ENCODE assay signal across 1 cellular context in genomic region chr19:58395220-58395978, GRCh38.
TF ChIP-seq lines count a peak whose summit lies in the region.

Gene RNF225, plus strand, starts transcription at chr19:58395656. Its CDS starts 434 bp downstream, at chr19:58396090.

TF ChIP-seq in SK-N-SH, 30 proteins besides CTCF, POLR2A, EP300 and RAD21 (continued from another document):
- TF ChIP-seq, protein P1, sequence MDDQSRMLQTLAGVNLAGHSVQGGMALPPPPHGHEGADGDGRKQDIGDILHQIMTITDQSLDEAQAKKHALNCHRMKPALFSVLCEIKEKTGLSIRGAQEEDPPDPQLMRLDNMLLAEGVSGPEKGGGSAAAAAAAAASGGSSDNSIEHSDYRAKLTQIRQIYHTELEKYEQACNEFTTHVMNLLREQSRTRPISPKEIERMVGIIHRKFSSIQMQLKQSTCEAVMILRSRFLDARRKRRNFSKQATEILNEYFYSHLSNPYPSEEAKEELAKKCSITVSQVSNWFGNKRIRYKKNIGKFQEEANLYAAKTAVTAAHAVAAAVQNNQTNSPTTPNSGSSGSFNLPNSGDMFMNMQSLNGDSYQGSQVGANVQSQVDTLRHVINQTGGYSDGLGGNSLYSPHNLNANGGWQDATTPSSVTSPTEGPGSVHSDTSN (IDR thresholded peaks at IDR 0.05) = peak; percentile 24; the same call in 1 of the 2 replicates
- TF ChIP-seq JUND (IDR thresholded peaks at IDR 0.05) = peak; percentile 33
- no peak for TF ChIP-seq YY1 (IDR thresholded peaks at IDR 0.05; ENCODE audit: low read depth)
- no peak for TF ChIP-seq TCF12 (IDR thresholded peaks at IDR 0.05)
- no peak for TF ChIP-seq MEF2A (IDR thresholded peaks at IDR 0.05; ENCODE audit: borderline replicate concordance, low read depth)
- no peak for TF ChIP-seq EZH2phosphoT487 (IDR thresholded peaks at IDR 0.05; ENCODE audit: borderline replicate concordance, low read depth)
- peak; percentile 65 for TF ChIP-seq POLR2AphosphoS5 (IDR thresholded peaks at IDR 0.05; ENCODE audit: low read depth, low read length)
